ENCODE assay signal across 14 cellular contexts in genomic region chr22:47059701-47060161, GRCh38.
DNase-seq lines count a peak whose midpoint lies in the region; ATAC-seq and TF ChIP-seq lines count a peak whose summit lies in the region.
"Had no signal": no experiment of that assay in that cellular context is flagged by ENCODE, and none has a peak within 500 bp of the region (broad histone marks: within the 10 kb centered on the region; RNA-seq: fewer than 3 reads in every experiment).

No MANE protein-coding gene starts in this region.

- 0 out of 2 replicates have a peak, but pooled peaks cover 2% of the 10 kb centered on the region for H3F3A ChIP-seq in DOHH2 (ENCODE audit: control insufficient read depth, insufficient read depth)
- H3F3A ChIP-seq in PC-3 (ENCODE audit: low read length, unreplicated experiment): no peaks in the 10 kb centered on the region

- no peak overlapping the region for H3K27ac Mint-ChIP-seq in activated T-helper 17 cell treated with anti-CD3 and anti-CD28 coated beads, Interleukin-2, amount 50 U/mL, for 72 hours
- no peak overlapping the region for H3K27ac Mint-ChIP-seq in T-cell

- intact Hi-C loops in PC-3 (cut with micrococcal nuclease): no loop called here

- peaks cover 92% of the 10 kb centered on the region for H3K36me3 Mint-ChIP-seq in activated T-helper 17 cell treated with anti-CD3 and anti-CD28 coated beads, Interleukin-2, amount 50 U/mL, for 72 hours (ENCODE audit: low read depth)
- H3K36me3 Mint-ChIP-seq in T-cell: peaks cover 64% of the 10 kb centered on the region

- peaks cover 5% of the 10 kb centered on the region for H3K4me1 Mint-ChIP-seq in activated T-helper 17 cell treated with anti-CD3 and anti-CD28 coated beads, Interleukin-2, amount 50 U/mL, for 72 hours
- H3K4me1 Mint-ChIP-seq in T-cell: peaks cover 6 to 11% (median 10%) of the 10 kb centered on the region in 3 donors

- POLR2A ChIA-PET in PC-3 (lab: Charles Lee; ENCODE audit: unreplicated experiment): no interaction called here
- POLR2A ChIA-PET in T-cell (lab: Charles Lee): no interaction called here

- H3K9me3 Mint-ChIP-seq in activated T-helper 17 cell treated with anti-CD3 and anti-CD28 coated beads, Interleukin-2, amount 50 U/mL, for 72 hours: no peaks in the 10 kb centered on the region
- no peaks in the 10 kb centered on the region for H3K9me3 Mint-ChIP-seq in T-cell

- DNase-seq in NCI-H524 treated with DMSO at 0.1 percent for 48 hours (lab: John Stamatoyannopoulos, UW) (peak; percentile 38), inferior parietal cortex (ENCODE audit: extremely low spot score) (peak; percentile 36), PC-3 (no peak), NCI-H82 (lab: John Stamatoyannopoulos, UW) (no peak), T-cell (no peak)
- DNase-seq: activated gamma-delta T cell; islet precursor cell; midbrain; stimulated activated CD4-positive, alpha-beta T cell treated with anti-CD3 and anti-CD28 coated beads, Interleukin-4, amount 100 ng/mL, for 1 hour had no signal

- peaks cover 3% of the 10 kb centered on the region; the same call in 1 of the 2 replicates for H3K79me2 ChIP-seq in DOHH2 (ENCODE audit: control insufficient read depth, low read length)
- no peaks in the 10 kb centered on the region for H3K79me2 ChIP-seq in PC-3 (ENCODE audit: low read length)

- H3K4me3 ChIP-seq in DOHH2 (ENCODE audit: low read length) (peak overlapping the region; percentile 52), PC-3 (ENCODE audit: low read length) (no peak overlapping the region)
- H3K4me3 ChIP-seq: BLaER1 treated with 17β-estradiol and CSF1 and Interleukin-3, amounts not matched to agents 10 nM and 100 nM had no signal

- TF ChIP-seq CTCF in DOHH2 (IDR thresholded peaks at IDR 0.05; ENCODE audit: low read depth, low read length, poor library complexity, severe bottlenecking) (no peak), PC-3 (conservative IDR thresholded peaks at IDR 0.05; ENCODE audit: low read depth, low read length) (no peak)

- H3K9me2 ChIP-seq in DOHH2 (replicated peaks; ENCODE audit: control insufficient read depth, low read length) (no peaks in the 10 kb centered on the region), PC-3 (replicated peaks; ENCODE audit: low read length) (no peaks in the 10 kb centered on the region)

- no peak overlapping the region for H2AFZ ChIP-seq in PC-3 (ENCODE audit: low read length)

- H3K4me2 ChIP-seq in DOHH2 (ENCODE audit: low read length) (peak overlapping the region; percentile 68), PC-3 (ENCODE audit: low read length) (no peak overlapping the region)
- H3K4me2 ChIP-seq: BLaER1 treated with 17β-estradiol and CSF1 and Interleukin-3, amounts not matched to agents 10 nM and 100 nM had no signal

- CTCF ChIA-PET in PC-3 (lab: Charles Lee): no interaction called here
- CTCF ChIA-PET in T-cell (lab: Charles Lee): no interaction called here

- H4K20me1 ChIP-seq in DOHH2 (ENCODE audit: control insufficient read depth, insufficient read depth, low read depth, low read length) (no peaks in the 10 kb centered on the region), PC-3 (ENCODE audit: low read length) (no peaks in the 10 kb centered on the region)

- H3K4me1 ChIP-seq in DOHH2 (ENCODE audit: control insufficient read depth, low read length) (peaks cover 32% of the 10 kb centered on the region), PC-3 (ENCODE audit: insufficient read depth, low read length) (no peaks in the 10 kb centered on the region)

- H3K9me3 ChIP-seq in DOHH2 (ENCODE audit: control insufficient read depth, insufficient read depth, low read length): no peaks in the 10 kb centered on the region
- no peaks in the 10 kb centered on the region for H3K9me3 ChIP-seq in PC-3 (ENCODE audit: low read length)
- H3K9me3 ChIP-seq: BLaER1 treated with 17β-estradiol and CSF1 and Interleukin-3, amounts not matched to agents 10 nM and 100 nM; neutrophil had no signal

- H3K27me3 Mint-ChIP-seq in activated T-helper 17 cell treated with anti-CD3 and anti-CD28 coated beads, Interleukin-2, amount 50 U/mL, for 72 hours: no peaks in the 10 kb centered on the region
- no peaks in the 10 kb centered on the region for H3K27me3 Mint-ChIP-seq in T-cell

- peak; percentile 64 for ATAC-seq in GM18511 (IDR thresholded peaks at IDR 0.05; ENCODE audit: unreplicated experiment)
- no peak for ATAC-seq in PC-3
- ATAC-seq in activated T-helper 17 cell treated with anti-CD3 and anti-CD28 coated beads, Interleukin-2, amount 50 U/mL, for 72 hours (replicated peaks): no peak
- ATAC-seq in T-cell (replicated peaks in 1 of 4): no peak

- H3K27me3 ChIP-seq in DOHH2 (ENCODE audit: control insufficient read depth, low read length) (no peaks in the 10 kb centered on the region), PC-3 (ENCODE audit: low read length) (no peaks in the 10 kb centered on the region)
- H3K27me3 ChIP-seq: BLaER1 treated with 17β-estradiol and CSF1 and Interleukin-3, amounts not matched to agents 10 nM and 100 nM; neutrophil had no signal

- no TSS peak for BruUV-seq in PC-3 (replicated peaks; lab: Mats Ljungman, UMichigan)

- no peak overlapping the region for H3K9ac ChIP-seq in PC-3 (ENCODE audit: low read length)
- H3K9ac ChIP-seq: BLaER1 treated with 17β-estradiol and CSF1 and Interleukin-3, amounts not matched to agents 10 nM and 100 nM had no signal

- H3K4me3 Mint-ChIP-seq in activated T-helper 17 cell treated with anti-CD3 and anti-CD28 coated beads, Interleukin-2, amount 50 U/mL, for 72 hours: no peak overlapping the region
- H3K4me3 Mint-ChIP-seq in T-cell: no peak overlapping the region

- peak overlapping the region; percentile 74 for H3K27ac ChIP-seq in DOHH2 (ENCODE audit: low read depth, low read length)
- H3K27ac ChIP-seq in PC-3 (ENCODE audit: low read length): no peak overlapping the region
- H3K27ac ChIP-seq: BLaER1 treated with 17β-estradiol and CSF1 and Interleukin-3, amounts not matched to agents 10 nM and 100 nM; neutrophil had no signal

- H3K36me3 ChIP-seq in DOHH2 (ENCODE audit: control insufficient read depth, low read length) (peaks cover 40% of the 10 kb centered on the region), PC-3 (ENCODE audit: low read depth, low read length) (no peaks in the 10 kb centered on the region)

Comparison
In these comparisons a context has a peak if more than half of its experiments do, and no peak if none do; other contexts are left out.
1. DNase-seq: peak in NCI-H524 treated with DMSO at 0.1 percent for 48 hours (single experiment) and inferior parietal cortex (single experiment); none in PC-3 (single experiment), NCI-H82 (single experiment) and T-cell (0 of 34).